Comparison of ENCODE assay signal across 13 cellular contexts in genomic region chr11:43988040-43988793, GRCh38. TPM values are rescaled to one million over a fixed set of nuclear protein-coding genes. Genes with fewer than 3 reads are reported as not detected.
DNase-seq lines count a peak whose midpoint lies in the region; ATAC-seq and TF ChIP-seq lines count a peak whose summit lies in the region.
"Had no signal": no experiment of that assay in that cellular context is flagged by ENCODE, and none has a peak within 500 bp of the region (broad histone marks: within the 10 kb centered on the region; RNA-seq: fewer than 3 reads in every experiment).

No MANE protein-coding gene starts in this region.

- no peak for TF ChIP-seq POLR2A in upper lobe of left lung (IDR thresholded peaks at IDR 0.05)

- WGBS in mesodermal cell (ENCODE audit: insufficient coverage in 2 of 2), 2 experiments = 68 to 71% methylated on average over 12 to 13 of the region's 13 CpGs
- WGBS in upper lobe of left lung, 2 donors = 79 to 81% methylated on average over 13 of the region's 13 CpGs

- H3K9me3 ChIP-seq in mesodermal cell (ENCODE audit: control insufficient read depth, low read length) = no peaks in the 10 kb centered on the region
- no peaks in the 10 kb centered on the region for H3K9me3 ChIP-seq in upper lobe of left lung

- no peak for TF ChIP-seq EP300 in upper lobe of left lung (IDR thresholded peaks at IDR 0.05)

- TF ChIP-seq CTCF in choroid plexus epithelial cell (conservative IDR thresholded peaks at IDR 0.05; ENCODE audit: low read depth, low read length) = peak; percentile 58
- TF ChIP-seq CTCF in upper lobe of left lung (IDR thresholded peaks at IDR 0.05) = no peak

- H3K4me3 ChIP-seq in choroid plexus epithelial cell (ENCODE audit: low read depth, low read length) (no peak overlapping the region), mesodermal cell (ENCODE audit: extremely low read depth, insufficient read depth, low read length, poor library complexity, severe bottlenecking) (no peak overlapping the region), upper lobe of left lung (no peak overlapping the region)

- H3K4me1 ChIP-seq in mesodermal cell (ENCODE audit: control insufficient read depth, insufficient read depth, low read length, poor library complexity, severe bottlenecking) (peaks cover 41% of the 10 kb centered on the region), upper lobe of left lung (peaks cover 47 to 66% (median 52%) of the 10 kb centered on the region in 4 donors)

- no peaks in the 10 kb centered on the region for H3K27me3 ChIP-seq in upper lobe of left lung

- DNase-seq in NCI-H82 (lab: John Stamatoyannopoulos, UW) (peak; percentile 81), choroid plexus epithelial cell (ENCODE audit: low read depth) (peak; percentile 38), upper lobe of left lung (no peak), HPDE6-E6E7 (ENCODE audit: extremely low spot score) (no peak), A172 (ENCODE audit: low spot score) (no peak)
- DNase-seq: activated CD8-positive, alpha-beta T cell treated with anti-CD3 and anti-CD28 coated beads, Interleukin-2, amount 10 ng/mL, durations not matched to agents 7 days and 5 days; cortex of kidney; NCI-H1092; stimulated activated CD4-positive, alpha-beta T cell treated with anti-CD3 and anti-CD28 coated beads, Interleukin-1b, Interleukin-23, amount 100 ng/mL, for 48 hours had no signal

- no peaks in the 10 kb centered on the region for H3K36me3 ChIP-seq in mesodermal cell (ENCODE audit: control insufficient read depth, insufficient read depth, low read length)
- H3K36me3 ChIP-seq in upper lobe of left lung = no peaks in the 10 kb centered on the region

- H3K27ac ChIP-seq in mesodermal cell (ENCODE audit: low read depth, low read length, severe bottlenecking) (peak overlapping the region; percentile 75), upper lobe of left lung (peak overlapping the region; percentile 18 to 69 (median 61))
- H3K27ac ChIP-seq: RWPE1 had no signal

- ATAC-seq in upper lobe of left lung (ENCODE audit: low FRiP score in 2 of 2) = no peak
- ATAC-seq in HG03175 (IDR thresholded peaks at IDR 0.05; ENCODE audit: unreplicated experiment) = no peak
- ATAC-seq: activated CD8-positive, alpha-beta T cell treated with anti-CD3 and anti-CD28 coated beads, Interleukin-2, amount 10 ng/mL, durations not matched to agents 7 days and 5 days had no signal

RNA-seq across cellular contexts. Expression of gene C11orf96, which starts 45.8 kb away (rescaled TPM):
- polyA plus RNA-seq in mesodermal cell (2013, experiment 1 of 2) = 8.8 TPM
- 11.5 TPM for polyA plus RNA-seq in mesodermal cell (2013, experiment 2 of 2)
- total RNA-seq in upper lobe of left lung = 100 to 1,000 TPM in 4 of 6 donors, 10 to 100 TPM in 2; 83.2 to 255 (median 168) TPM
- total RNA-seq in A172 (2014; rRNA removed; shearing (Covaris generic)) = 0.36 and 0.53 TPM in 2 replicates

RNA-seq across cellular contexts. Expression of gene ACCSL, which starts 59.6 kb away (rescaled TPM):
- polyA plus RNA-seq in mesodermal cell (2013, experiment 1 of 2) = not detected
- not detected for polyA plus RNA-seq in mesodermal cell (2013, experiment 2 of 2)
- not detected for total RNA-seq in upper lobe of left lung
- not detected in 2 replicates for total RNA-seq in A172 (2014; rRNA removed; shearing (Covaris generic))
- total RNA-seq: activated CD8-positive, alpha-beta T cell treated with anti-CD3 and anti-CD28 coated beads, Interleukin-2, amount 10 ng/mL, durations not matched to agents 7 days and 5 days had no signal
- polyA plus RNA-seq: keratinocyte had no signal

Comparison
In these comparisons a context has a peak if more than half of its experiments do, and no peak if none do; other contexts are left out.
1. DNase-seq: peak in NCI-H82 (single experiment) and choroid plexus epithelial cell (single experiment); none in upper lobe of left lung (0 of 2), HPDE6-E6E7 (single experiment) and A172 (single experiment).
2. RNA of gene C11orf96, which starts 45.8 kb away (total RNA-seq): 83.2 to 255 TPM in upper lobe of left lung; 0.36 to 0.53 TPM in A172; every median in the first group is over 10 times any median in the second.